Comparison of ENCODE assay signal across 22 cellular contexts in genomic region chr1:244236721-244237120, GRCh38.
A peak's percentile ranks its signal among the peaks of the same experiment; 100 is the strongest.
DNase-seq lines count a peak whose midpoint lies in the region; ATAC-seq, FAIRE-seq and TF ChIP-seq lines count a peak whose summit lies in the region.
"Had no signal": no experiment of that assay in that cellular context is flagged by ENCODE, and none has a peak within 500 bp of the region (broad histone marks: within the 10 kb centered on the region; RNA-seq: fewer than 3 reads in every experiment).

No MANE protein-coding gene starts in this region.

- no peak overlapping the region for H3K4me3 ChIP-seq in H1 (ENCODE audit: extremely low read depth in 1 of 4, insufficient read depth in 2 of 4, low read depth in 3 of 4, low read length in 4 of 4)
- H3K4me3 ChIP-seq: BLaER1 treated with 17β-estradiol and CSF1 and Interleukin-3, amounts not matched to agents 10 nM and 100 nM; GM12878; GM23248 had no signal

- H3K23ac ChIP-seq in H1 (ENCODE audit: insufficient read length), result no peak overlapping the region

- TF ChIP-seq CTCF in H1 (IDR thresholded peaks at IDR 0.05; ENCODE audit: control extremely low read depth in 1 of 3, insufficient read depth in 1 of 3, low read depth in 1 of 3, low read length in 3 of 3), result no peak
- TF ChIP-seq CTCF in neural crest cell (conservative IDR thresholded peaks at IDR 0.05), result no peak

- no peak overlapping the region for H2BK120ac ChIP-seq in H1 (replicated peaks; ENCODE audit: low read depth, low read length)

- TF ChIP-seq RAD21 in H1 (IDR thresholded peaks at IDR 0.05 in 1 of 2, conservative IDR thresholded peaks at IDR 0.05 in 1 of 2; ENCODE audit: low read depth in 2 of 2, low read length in 2 of 2), result no peak

- CTCF ChIA-PET in H1 (lab: Charles Lee; ENCODE audit: partially characterized antibody), result interaction anchor here (1.0 kb wide), 2 partner anchors 10 to 239 kb away, joined by 3 to 4 read pairs; no protein-coding TSS in a partner anchor

- no peak for TF ChIP-seq EP300 in H1 (IDR thresholded peaks at IDR 0.05; ENCODE audit: borderline replicate concordance in 1 of 2, low read depth in 2 of 2, low read length in 2 of 2)

- no peak overlapping the region for H3K14ac ChIP-seq in H1 (ENCODE audit: insufficient read length)

- peaks cover 0 to 3% (median 2%) of the 10 kb centered on the region in 4 experiments; a peak in 4 of 7 replicates for H3K4me1 ChIP-seq in H1 (replicated peaks in 1 of 4; ENCODE audit: control insufficient read depth in 3 of 4, insufficient read depth in 4 of 4, low read length in 3 of 4)

- no peak for FAIRE-seq in H1 (lab: Jason Lieb, UNC)
- FAIRE-seq: GM12878, H54 had no signal

- H3K4ac ChIP-seq in H1 (replicated peaks; ENCODE audit: insufficient read length, low read depth, low read length), result no peak overlapping the region

- no peak overlapping the region for H3K56ac ChIP-seq in H1 (replicated peaks; ENCODE audit: insufficient read length, low read depth, low read length)

- H4K20me1 ChIP-seq in H1 (replicated peaks in 1 of 2; ENCODE audit: control insufficient read depth in 1 of 2, insufficient read depth in 2 of 2, low read length in 2 of 2), result no peaks in the 10 kb centered on the region
- H4K20me1 ChIP-seq: BLaER1 treated with 17β-estradiol and CSF1 and Interleukin-3, amounts not matched to agents 10 nM and 100 nM had no signal

- POLR2A ChIA-PET in activated naive CD8-positive, alpha-beta T cell treated with anti-CD3 and anti-CD28 coated beads, Interleukin-2, amount 10 ng/mL, durations not matched to agents 7 days and 5 days (lab: Charles Lee), result no interaction called here
- POLR2A ChIA-PET in H1 (lab: Charles Lee; ENCODE audit: partially characterized antibody), result no interaction called here

- no peak overlapping the region for H2AK5ac ChIP-seq in H1 (ENCODE audit: low read depth, low read length)

- no peak overlapping the region; the same call in 1 of the 2 replicates for H2BK12ac ChIP-seq in H1 (ENCODE audit: low read depth, low read length)

- H3K4me2 ChIP-seq in H1 (ENCODE audit: insufficient read depth in 1 of 2, low read depth in 2 of 2, low read length in 2 of 2), result no peak overlapping the region
- H3K4me2 ChIP-seq: BLaER1 treated with 17β-estradiol and CSF1 and Interleukin-3, amounts not matched to agents 10 nM and 100 nM had no signal

- H3K9ac ChIP-seq in H1 (replicated peaks in 1 of 4; ENCODE audit: extremely low read depth in 1 of 4, low read depth in 3 of 4, low read length in 3 of 4), result no peak overlapping the region
- H3K9ac ChIP-seq: BLaER1 treated with 17β-estradiol and CSF1 and Interleukin-3, amounts not matched to agents 10 nM and 100 nM; GM23248 had no signal

- no peaks in the 10 kb centered on the region for H3K27me3 Mint-ChIP-seq in activated naive CD8-positive, alpha-beta T cell treated with anti-CD3 and anti-CD28 coated beads, Interleukin-2, amount 10 ng/mL, durations not matched to agents 7 days and 5 days
- H3K27me3 Mint-ChIP-seq in activated naive CD8-positive, alpha-beta T cell treated with anti-CD3 and anti-CD28 coated beads for 36 hours, result no peaks in the 10 kb centered on the region
- H3K27me3 Mint-ChIP-seq in neural crest cell (ENCODE audit: low read depth), result peaks cover 5% of the 10 kb centered on the region
- H3K27me3 Mint-ChIP-seq: B cell had no signal

- H3K36me3 ChIP-seq in H1 (ENCODE audit: control insufficient read depth in 2 of 4, insufficient read depth in 4 of 4, low read length in 3 of 4), result no peaks in the 10 kb centered on the region
- H3K36me3 ChIP-seq: BLaER1 treated with 17β-estradiol and CSF1 and Interleukin-3, amounts not matched to agents 10 nM and 100 nM had no signal

- H4K5ac ChIP-seq in H1 (ENCODE audit: insufficient read length, low read depth, low read length), result no peak overlapping the region

- H3K79me1 ChIP-seq in H1 (ENCODE audit: low read depth, low read length), result no peaks in the 10 kb centered on the region

- H2BK5ac ChIP-seq in H1 (ENCODE audit: low read depth, low read length), result no peak overlapping the region

- H4K8ac ChIP-seq in H1 (ENCODE audit: extremely low read depth, insufficient read depth, low read length), result no peak overlapping the region

- H2BK15ac ChIP-seq in H1 (ENCODE audit: low read length), result no peak overlapping the region

- peaks cover 9% of the 10 kb centered on the region for H3K4me1 Mint-ChIP-seq in activated naive CD8-positive, alpha-beta T cell treated with anti-CD3 and anti-CD28 coated beads, Interleukin-2, amount 10 ng/mL, durations not matched to agents 7 days and 5 days
- H3K4me1 Mint-ChIP-seq in activated naive CD8-positive, alpha-beta T cell treated with anti-CD3 and anti-CD28 coated beads for 36 hours, result peaks cover 5% of the 10 kb centered on the region
- peaks cover 4% of the 10 kb centered on the region for H3K4me1 Mint-ChIP-seq in neural crest cell

- H3K9me3 Mint-ChIP-seq in activated naive CD8-positive, alpha-beta T cell treated with anti-CD3 and anti-CD28 coated beads, Interleukin-2, amount 10 ng/mL, durations not matched to agents 7 days and 5 days, result no peaks in the 10 kb centered on the region
- H3K9me3 Mint-ChIP-seq in activated naive CD8-positive, alpha-beta T cell treated with anti-CD3 and anti-CD28 coated beads for 36 hours, result no peaks in the 10 kb centered on the region
- peaks cover 2% of the 10 kb centered on the region for H3K9me3 Mint-ChIP-seq in neural crest cell
- H3K9me3 Mint-ChIP-seq: CD4-positive, CD25-positive, alpha-beta regulatory T cell; CD8-positive, alpha-beta memory T cell; HFFc6 had no signal

- 94% methylated on average over 7 of the region's 7 CpGs; no CpG with 5 or more reads in 1 of the 2 experiments for WGBS in H1 (ENCODE audit: extremely low coverage in 1 of 2, insufficient coverage in 1 of 2, insufficient read length in 1 of 2, insufficient replicate concordance in 2 of 2, low coverage in 1 of 2, low lambda C conversion rate in 2 of 2, missing lambda C conversion rate in 1 of 2), 2 experiments

- no peaks in the 10 kb centered on the region for H3K79me2 ChIP-seq in H1 (ENCODE audit: control insufficient read depth in 1 of 2, insufficient read depth in 2 of 2, low read length in 2 of 2)

- no peaks in the 10 kb centered on the region for H3K36me3 Mint-ChIP-seq in activated naive CD8-positive, alpha-beta T cell treated with anti-CD3 and anti-CD28 coated beads, Interleukin-2, amount 10 ng/mL, durations not matched to agents 7 days and 5 days
- H3K36me3 Mint-ChIP-seq in activated naive CD8-positive, alpha-beta T cell treated with anti-CD3 and anti-CD28 coated beads for 36 hours, result no peaks in the 10 kb centered on the region
- no peaks in the 10 kb centered on the region for H3K36me3 Mint-ChIP-seq in neural crest cell (ENCODE audit: low read depth)
- H3K36me3 Mint-ChIP-seq: CD4-positive, CD25-positive, alpha-beta regulatory T cell; CD8-positive, alpha-beta memory T cell had no signal

- no peaks in the 10 kb centered on the region for H3K9me3 ChIP-seq in H1 (ENCODE audit: insufficient read depth in 2 of 2, low read depth in 1 of 2, low read length in 1 of 2)
- H3K9me3 ChIP-seq: BLaER1 treated with 17β-estradiol and CSF1 and Interleukin-3, amounts not matched to agents 10 nM and 100 nM had no signal

- no peaks in the 10 kb centered on the region; a peak in 1 of 7 replicates for H3K27me3 ChIP-seq in H1 (replicated peaks in 1 of 4; ENCODE audit: control insufficient read depth in 3 of 4, extremely low read depth in 1 of 4, insufficient read depth in 3 of 4, low read length in 3 of 4)
- H3K27me3 ChIP-seq: BLaER1 treated with 17β-estradiol and CSF1 and Interleukin-3, amounts not matched to agents 10 nM and 100 nM had no signal

- H4K91ac ChIP-seq in H1 (replicated peaks; ENCODE audit: insufficient read length, low read length), result no peak overlapping the region

- no peak for ATAC-seq in activated naive CD8-positive, alpha-beta T cell treated with anti-CD3 and anti-CD28 coated beads, Interleukin-2, amount 10 ng/mL, durations not matched to agents 7 days and 5 days (ENCODE audit: low read depth)
- ATAC-seq: GM12878 had no signal

- no peak overlapping the region for H2BK20ac ChIP-seq in H1 (ENCODE audit: low read length)

- no peak for DNase-seq in activated naive CD8-positive, alpha-beta T cell treated with anti-CD3 and anti-CD28 coated beads, Interleukin-2, amount 10 ng/mL, durations not matched to agents 7 days and 5 days
- no peak for DNase-seq in activated naive CD8-positive, alpha-beta T cell treated with anti-CD3 and anti-CD28 coated beads for 36 hours
- DNase-seq in HK-2 (ENCODE audit: unreplicated experiment) (peak; percentile 30), H1 (ENCODE audit: low read depth in 1 of 2, low spot score in 2 of 2) (no peak), neural crest cell (ENCODE audit: low read depth, low spot score) (no peak), iPS-NIHi11 (ENCODE audit: low spot score) (no peak), activated gamma-delta T cell (lab: John Stamatoyannopoulos, UW) (no peak), ecto neural progenitor cell (ENCODE audit: low spot score) (no peak)
- DNase-seq: CD4-positive, CD25-positive, alpha-beta regulatory T cell; CD8-positive, alpha-beta memory T cell; COR-L47; DMS 273 treated with DMSO at 0.1 percent for 48 hours; DMS53; DND-41; EL; GM23248; HCEC 1CT; HFFc6 had no signal

- no peak for TF ChIP-seq POLR2A in H1 (IDR thresholded peaks at IDR 0.05; ENCODE audit: control extremely low read depth in 1 of 2, low read depth in 2 of 2, low read length in 2 of 2)

- no peak overlapping the region for H3K18ac ChIP-seq in H1 (ENCODE audit: extremely low read depth, low read length)

- H3K4me3 Mint-ChIP-seq in activated naive CD8-positive, alpha-beta T cell treated with anti-CD3 and anti-CD28 coated beads, Interleukin-2, amount 10 ng/mL, durations not matched to agents 7 days and 5 days, result no peak overlapping the region
- H3K4me3 Mint-ChIP-seq in activated naive CD8-positive, alpha-beta T cell treated with anti-CD3 and anti-CD28 coated beads for 36 hours, result no peak overlapping the region
- no peak overlapping the region for H3K4me3 Mint-ChIP-seq in neural crest cell
- H3K4me3 Mint-ChIP-seq: B cell; CD4-positive, CD25-positive, alpha-beta regulatory T cell; CD8-positive, alpha-beta memory T cell; HFFc6 had no signal

- H3K27ac ChIP-seq in H1 (ENCODE audit: low read depth, low read length), result no peak overlapping the region
- H3K27ac ChIP-seq: BLaER1 treated with 17β-estradiol and CSF1 and Interleukin-3, amounts not matched to agents 10 nM and 100 nM; GM23248 had no signal

- H3K27ac Mint-ChIP-seq in activated naive CD8-positive, alpha-beta T cell treated with anti-CD3 and anti-CD28 coated beads, Interleukin-2, amount 10 ng/mL, durations not matched to agents 7 days and 5 days, result peak overlapping the region; percentile 51
- no peak overlapping the region for H3K27ac Mint-ChIP-seq in activated naive CD8-positive, alpha-beta T cell treated with anti-CD3 and anti-CD28 coated beads for 36 hours
- H3K27ac Mint-ChIP-seq in neural crest cell (ENCODE audit: unreplicated experiment), result peak overlapping the region; percentile 92
- H3K27ac Mint-ChIP-seq: B cell; CD4-positive, CD25-positive, alpha-beta regulatory T cell; HFFc6 had no signal

- H2AFZ ChIP-seq in H1 (ENCODE audit: low read length), result no peak overlapping the region
- H2AFZ ChIP-seq: GM23248 had no signal

- no peaks in the 10 kb centered on the region for H3K23me2 ChIP-seq in H1 (ENCODE audit: low read depth, low read length)

TF ChIP-seq in H1, 55 proteins besides CTCF, POLR2A, EP300 and RAD21:
- TF ChIP-seq CTBP2 (IDR thresholded peaks at IDR 0.05; ENCODE audit: borderline replicate concordance, insufficient read depth, insufficient read length, low read length), result no peak
- TF ChIP-seq TEAD4 (IDR thresholded peaks at IDR 0.05; ENCODE audit: low read depth, low read length), result 0 out of 2 replicates have a peak, but pooled peaks have one; percentile 21
